In the genomic region with DNA sequence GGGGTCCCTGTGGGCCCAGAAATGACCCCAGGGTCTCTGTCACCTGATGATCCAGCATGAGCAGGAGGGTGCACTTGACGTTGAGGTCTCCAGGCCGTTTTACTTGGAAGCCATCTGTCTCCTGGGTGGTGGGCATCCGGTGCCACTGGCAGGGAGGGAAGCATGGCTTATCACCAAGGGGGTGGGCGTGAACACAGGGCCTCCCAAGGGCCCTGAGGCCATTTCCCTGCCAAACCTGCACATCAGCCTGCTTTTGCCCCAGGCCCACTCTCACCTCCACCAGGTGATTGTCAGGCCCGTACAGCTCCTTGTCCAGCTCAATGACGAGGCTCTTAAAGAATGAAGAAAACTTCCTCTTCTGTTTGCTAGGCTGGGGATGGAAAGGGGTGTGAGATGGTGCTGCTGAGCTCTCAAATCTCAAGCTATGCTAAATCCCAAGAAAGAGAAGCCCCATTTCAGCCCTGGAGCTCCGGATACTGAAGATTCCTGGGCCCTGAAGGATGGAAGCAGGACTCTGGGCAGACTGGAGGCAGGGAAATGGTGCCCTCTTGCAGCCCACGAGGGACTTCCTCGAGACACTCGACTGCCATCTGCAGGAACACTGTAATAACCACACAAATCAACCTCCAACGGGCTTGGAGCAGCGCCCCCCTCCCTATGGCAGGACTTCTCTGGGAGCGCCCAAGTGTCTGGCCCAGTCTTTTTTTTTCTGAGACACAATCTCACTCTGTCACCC, we compare ENCODE assay signal across 8 cellular contexts. TPM values are rescaled to one million over a fixed set of nuclear protein-coding genes. Genes with fewer than 3 reads are reported as not detected.
DNase-seq lines count a peak whose midpoint lies in the region; ATAC-seq and TF ChIP-seq lines count a peak whose summit lies in the region.

No MANE protein-coding gene starts in this region.

- H2AFZ ChIP-seq in H9 (ENCODE audit: low read length) (no peak overlapping the region), mammary epithelial cell (ENCODE audit: low read depth, low read length) (no peak overlapping the region)

- no peak overlapping the region for H4K5ac ChIP-seq in H9 (ENCODE audit: insufficient read length, low read depth, low read length)

- H2BK120ac ChIP-seq in H9 (ENCODE audit: low read depth, low read length, poor library complexity, severe bottlenecking), result no peak overlapping the region

- ATAC-seq in left colon (peak; percentile 67), GM18870 (IDR thresholded peaks at IDR 0.05; ENCODE audit: unreplicated experiment) (no peak)

- H3K9me3 ChIP-seq in H9 (ENCODE audit: control insufficient read depth, low read depth, low read length) (no peaks in the 10 kb centered on the region), mammary epithelial cell (replicated peaks; ENCODE audit: insufficient read depth, low read length) (no peaks in the 10 kb centered on the region)

- no peak overlapping the region for H3K23ac ChIP-seq in H9 (ENCODE audit: insufficient read length, low read depth, low read length)

- H2BK12ac ChIP-seq in H9 (ENCODE audit: insufficient read length, low read depth, low read length), result no peak overlapping the region

- no peaks in the 10 kb centered on the region for H3K27me3 Mint-ChIP-seq in H9 (ENCODE audit: low read depth)

- H3K27ac Mint-ChIP-seq in H9, result peak overlapping the region in 1 of 3 experiments; percentile 40; a peak in 2 of 7 replicates

- CTCF ChIA-PET in mammary epithelial cell (lab: Charles Lee; ENCODE audit: low non-redundant PET), result interaction anchor here (1.1 kb wide), 1 partner anchor 61 kb away, joined by 3 read pairs; a partner anchor contains a TSS

- H3K18ac ChIP-seq in H9 (ENCODE audit: insufficient read length, low read depth, low read length), result no peak overlapping the region

- intact Hi-C loops in mammary epithelial cell (cut with micrococcal nuclease) (loop anchor here (2.0 to 10.0 kb wide), 2 partner anchors 136 to 410 kb away; no protein-coding TSS in a partner anchor), left colon (cut with DNase I, micrococcal nuclease) (no loop called here)

- peaks cover 52 to 73% (median 72%) of the 10 kb centered on the region in 3 experiments for H3K36me3 Mint-ChIP-seq in H9 (ENCODE audit: insufficient read depth in 1 of 3, low read depth in 3 of 3)

- DNase-seq in EL (peak; percentile 85), H9 (peak; percentile 92), NCI-H1694 treated with DMSO at 0.1 percent for 48 hours (lab: John Stamatoyannopoulos, UW) (peak; percentile 89), T1000 (lab: John Stamatoyannopoulos, UW) (peak; percentile 63), mammary epithelial cell (peak; percentile 72), left colon (peak; percentile 54 to 55)
- DNase-seq in stimulated activated naive CD4-positive, alpha-beta T cell (lab: John Stamatoyannopoulos, UW), result peak; percentile 33 to 56 (median 46)

- H3K27ac ChIP-seq in H9 (ENCODE audit: insufficient read length, low read depth, low read length) (no peak overlapping the region), mammary epithelial cell (ENCODE audit: insufficient read depth, low read depth, low read length) (no peak overlapping the region)

- H3K4me3 Mint-ChIP-seq in H9, result no peak overlapping the region

- H4K20me1 ChIP-seq in H9 (ENCODE audit: control insufficient read depth, insufficient read depth, insufficient read length), result peaks cover 2% of the 10 kb centered on the region
- no peaks in the 10 kb centered on the region for H4K20me1 ChIP-seq in mammary epithelial cell (ENCODE audit: insufficient read depth, low read length)

- H2BK5ac ChIP-seq in H9 (ENCODE audit: insufficient read length, low read length), result no peak overlapping the region

- H3K79me1 ChIP-seq in H9 (ENCODE audit: insufficient read depth, low read depth, low read length, poor library complexity, severe bottlenecking), result peaks cover 3% of the 10 kb centered on the region

- TF ChIP-seq CTCF in H9 (conservative IDR thresholded peaks at IDR 0.05) (peak; percentile 75), mammary epithelial cell (conservative IDR thresholded peaks at IDR 0.05 in 1 of 2, IDR thresholded peaks at IDR 0.05 in 1 of 2; ENCODE audit: extremely low read depth in 1 of 2, insufficient read depth in 1 of 2, low read depth in 1 of 2, low read length in 2 of 2) (peak; percentile 76)

- H2AK5ac ChIP-seq in H9 (ENCODE audit: insufficient read length, low read length), result no peak overlapping the region

- H3K4me1 ChIP-seq in H9 (ENCODE audit: insufficient read depth, low read length) (no peaks in the 10 kb centered on the region; the same call in 1 of the 2 replicates), mammary epithelial cell (ENCODE audit: insufficient read depth, low read length) (peaks cover 36% of the 10 kb centered on the region)

- H3K14ac ChIP-seq in H9 (ENCODE audit: insufficient read depth, low read length), result no peak overlapping the region

- no peaks in the 10 kb centered on the region for H3K23me2 ChIP-seq in H9 (ENCODE audit: insufficient read length, low read depth, low read length, poor library complexity, severe bottlenecking)

- H3K9ac ChIP-seq in H9 (ENCODE audit: extremely low read depth, insufficient read length, low read length) (no peak overlapping the region), mammary epithelial cell (ENCODE audit: insufficient read depth, low read length) (no peak overlapping the region)

- H2BK20ac ChIP-seq in H9 (ENCODE audit: low read depth, low read length, poor library complexity, severe bottlenecking), result no peak overlapping the region

- dilution Hi-C loops in mammary epithelial cell (cut with HindIII; ENCODE audit: low sequenced_read_pairs), result loop anchor here (5.0 kb wide), 1 partner anchor 67 kb away; no protein-coding TSS in a partner anchor

- no peak overlapping the region for H3K56ac ChIP-seq in H9 (ENCODE audit: insufficient read length, low read depth, low read length)

- no peak overlapping the region for H2BK15ac ChIP-seq in H9 (ENCODE audit: low read depth, low read length)

- no peak overlapping the region for H3K4ac ChIP-seq in H9 (ENCODE audit: low read depth, low read length)

- H3K4me2 ChIP-seq in H9 (ENCODE audit: insufficient read depth, insufficient read length, low read length) (no peak overlapping the region), mammary epithelial cell (ENCODE audit: insufficient read depth, low read depth, low read length) (no peak overlapping the region)

- no CpG with 5 or more reads among the region's 13 CpGs for WGBS in H9 (ENCODE audit: extremely low coverage, insufficient read length, low lambda C conversion rate)
- WGBS in mammary epithelial cell (ENCODE audit: low coverage, missing lambda C conversion rate), result 28% methylated on average over 13 of the region's 13 CpGs

- peaks cover 12 to 23% of the 10 kb centered on the region in 2 experiments for H3K4me1 Mint-ChIP-seq in H9

- H4K91ac ChIP-seq in H9 (ENCODE audit: insufficient read length, low read depth, low read length), result no peak overlapping the region

- H4K8ac ChIP-seq in H9 (replicated peaks; ENCODE audit: insufficient read length, low read depth, low read length), result no peak overlapping the region

- H3K36me3 ChIP-seq in mammary epithelial cell (ENCODE audit: insufficient read depth, low read length), result peaks cover 39% of the 10 kb centered on the region

- no peaks in the 10 kb centered on the region; the same call in 1 of the 2 replicates for H3K79me2 ChIP-seq in H9 (ENCODE audit: insufficient read depth, low read length)
- peaks cover 70% of the 10 kb centered on the region for H3K79me2 ChIP-seq in mammary epithelial cell (ENCODE audit: insufficient read depth, low read length)

- no peaks in the 10 kb centered on the region for H3K27me3 ChIP-seq in H9 (ENCODE audit: insufficient read depth, low read length)
- H3K27me3 ChIP-seq in mammary epithelial cell (ENCODE audit: insufficient read depth, low read length), result no peaks in the 10 kb centered on the region

- BruUV-seq in mammary epithelial cell (replicated peaks; lab: Mats Ljungman, UMichigan), result no TSS peak

- H3K4me3 ChIP-seq in mammary epithelial cell (replicated peaks in 1 of 3; ENCODE audit: insufficient read depth in 1 of 3, low read depth in 2 of 3, low read length in 3 of 3), result no peak overlapping the region

- H3T11ph ChIP-seq in H9 (ENCODE audit: low read length), result no peak overlapping the region

- H3K9me3 Mint-ChIP-seq in H9, result no peaks in the 10 kb centered on the region

- in situ Hi-C loops in mammary epithelial cell (cut with MboI; ENCODE audit: low sequenced_read_pairs in 2 of 2), result no loop called here

RNA-seq across cellular contexts. Expression of a gene that starts 7.1 kb away (rescaled TPM):
- total RNA-seq in H9 (2021) (77.5 and 80.3 TPM in 2 replicates), mammary epithelial cell (10 to 100 TPM; 39.5 to 49.0 TPM), left colon (10 to 100 TPM; 25.9 to 28.4 TPM)
- polyA plus RNA-seq in mammary epithelial cell, result 32.0 TPM
- 52.4 TPM for polyA minus RNA-seq in mammary epithelial cell

RNA-seq across cellular contexts. Expression of a gene that starts 7.4 kb away (rescaled TPM):
- total RNA-seq in H9 (2021) (178 and 183 TPM in 2 replicates), mammary epithelial cell (100 to 1,000 TPM in 1 of 2 donors, 10 to 100 TPM in 1; 44.8 to 132 TPM), left colon (10 to 100 TPM; 86.3 to 92.5 TPM)
- polyA plus RNA-seq in mammary epithelial cell, result 203 TPM
- 238 TPM for polyA minus RNA-seq in mammary epithelial cell

RNA-seq across cellular contexts. Expression of a gene that starts 7.9 kb away (rescaled TPM):
- total RNA-seq in H9 (2021) (68.9 and 71.4 TPM in 2 replicates), mammary epithelial cell (10 to 100 TPM; 66.1 to 75.3 TPM), left colon (10 to 100 TPM; 73.0 to 75.8 TPM)
- 77.9 TPM for polyA plus RNA-seq in mammary epithelial cell
- polyA minus RNA-seq in mammary epithelial cell, result 102 TPM

RNA-seq across cellular contexts. Expression of a gene that starts 38.9 kb away (rescaled TPM):
- total RNA-seq in H9 (2021) (not detected in 2 replicates), mammary epithelial cell (not detected), left colon (not detected)
- polyA plus RNA-seq in mammary epithelial cell, result not detected
- not detected for polyA minus RNA-seq in mammary epithelial cell

RNA-seq across cellular contexts. Expression of a gene that starts 47.1 kb away (rescaled TPM):
- 0.50 and 0.77 TPM in 2 replicates for total RNA-seq in H9 (2021)
- not detected for total RNA-seq in mammary epithelial cell
- not detected for polyA plus RNA-seq in mammary epithelial cell
- polyA minus RNA-seq in mammary epithelial cell, result not detected
- total RNA-seq in left colon, result not detected
